ENCODE assay signal across 8 cellular contexts in the genomic region with DNA sequence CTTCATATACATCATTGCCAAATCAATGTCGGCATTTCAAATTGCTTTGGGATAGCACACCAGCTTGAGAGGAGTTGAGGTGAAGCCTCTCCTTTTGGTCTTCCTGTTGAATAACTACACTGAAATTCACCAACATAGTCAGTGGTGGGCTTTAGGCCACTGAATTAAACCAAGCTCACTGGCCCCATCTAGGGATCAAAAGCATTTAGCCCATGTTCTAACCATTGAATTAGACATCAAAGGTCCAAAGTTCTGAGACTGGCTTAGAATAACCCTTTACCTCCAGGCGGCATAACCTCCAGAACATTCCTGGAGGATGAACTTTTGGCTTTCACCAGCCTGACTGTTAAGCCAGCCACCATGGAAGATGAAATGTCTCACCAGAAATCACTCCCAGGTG. TPM values are rescaled to one million over a fixed set of nuclear protein-coding genes. Genes with fewer than 3 reads are reported as not detected.
DNase-seq lines count a peak whose midpoint lies in the region; ATAC-seq lines count a peak whose summit lies in the region.

No MANE protein-coding gene starts in this region.

- H3K36me3 ChIP-seq in CD4-positive, CD25-positive, alpha-beta regulatory T cell (ENCODE audit: control insufficient read depth, insufficient read depth, low read length) = no peaks in the 10 kb centered on the region

- no peak overlapping the region for H3K27ac ChIP-seq in CD4-positive, CD25-positive, alpha-beta regulatory T cell (ENCODE audit: insufficient read depth, low read length, poor library complexity, severe bottlenecking)

- intact Hi-C loops in activated T-helper 1 cell treated with anti-CD3 and anti-CD28 coated beads, Interleukin-12 subunit alpha, Interleukin-12 subunit beta, Interleukin-2, Interleukin-4 antibody, amounts not matched to agents 30 ng/mL and 10 ng/mL and 1 ng/mL, durations not matched to agents 14 hours and 24 hours and 36 hours (cut with micrococcal nuclease) = loop anchor here (1.0 kb wide), 1 partner anchor 68 kb away; no protein-coding TSS in a partner anchor

- no peaks in the 10 kb centered on the region for H3K4me1 ChIP-seq in CD4-positive, CD25-positive, alpha-beta regulatory T cell (ENCODE audit: control insufficient read depth, insufficient read depth, low read length, poor library complexity, severe bottlenecking)

- peak in 2 of 3 donors; percentile 12 to 54 for DNase-seq in CD4-positive, CD25-positive, alpha-beta regulatory T cell
- peak; percentile 12 for DNase-seq in GM19240 (ENCODE audit: insufficient read length, low spot score)
- DNase-seq in T-helper 17 cell = no peak
- DNase-seq in iris pigment epithelial cell (ENCODE audit: low read depth) = peak; percentile 42
- no peak for DNase-seq in activated CD4-positive, CD25-positive, alpha-beta regulatory T cell (lab: John Stamatoyannopoulos, UW)
- no peak for DNase-seq in activated T-helper 1 cell treated with anti-CD3 and anti-CD28 coated beads, Interleukin-12 subunit alpha, Interleukin-12 subunit beta, Interleukin-2, Interleukin-4 antibody, amounts not matched to agents 30 ng/mL and 10 ng/mL and 1 ng/mL, durations not matched to agents 14 hours and 24 hours and 36 hours (ENCODE audit: low spot score)
- no peak for DNase-seq in SHP77 treated with DMSO at 0.1 percent for 48 hours (lab: John Stamatoyannopoulos, UW)
- no peak for DNase-seq in GOT3 (lab: John Stamatoyannopoulos, UW)

- no peaks in the 10 kb centered on the region for H3K36me3 Mint-ChIP-seq in CD4-positive, CD25-positive, alpha-beta regulatory T cell
- no peaks in the 10 kb centered on the region for H3K36me3 Mint-ChIP-seq in T-helper 17 cell (ENCODE audit: low read depth)
- no peaks in the 10 kb centered on the region for H3K36me3 Mint-ChIP-seq in activated T-helper 1 cell treated with anti-CD3 and anti-CD28 coated beads, Interleukin-12 subunit alpha, Interleukin-12 subunit beta, Interleukin-2, Interleukin-4 antibody, amounts not matched to agents 30 ng/mL and 10 ng/mL and 1 ng/mL, durations not matched to agents 14 hours and 24 hours and 36 hours (ENCODE audit: low read depth)

- H3K27ac Mint-ChIP-seq in CD4-positive, CD25-positive, alpha-beta regulatory T cell = no peak overlapping the region
- H3K27ac Mint-ChIP-seq in T-helper 17 cell = peak overlapping the region; percentile 4
- no peak overlapping the region for H3K27ac Mint-ChIP-seq in activated T-helper 1 cell treated with anti-CD3 and anti-CD28 coated beads, Interleukin-12 subunit alpha, Interleukin-12 subunit beta, Interleukin-2, Interleukin-4 antibody, amounts not matched to agents 30 ng/mL and 10 ng/mL and 1 ng/mL, durations not matched to agents 14 hours and 24 hours and 36 hours

- peaks cover 5% of the 10 kb centered on the region for H3K27me3 Mint-ChIP-seq in CD4-positive, CD25-positive, alpha-beta regulatory T cell
- peaks cover 10% of the 10 kb centered on the region for H3K27me3 Mint-ChIP-seq in T-helper 17 cell
- peaks cover 2% of the 10 kb centered on the region for H3K27me3 Mint-ChIP-seq in activated T-helper 1 cell treated with anti-CD3 and anti-CD28 coated beads, Interleukin-12 subunit alpha, Interleukin-12 subunit beta, Interleukin-2, Interleukin-4 antibody, amounts not matched to agents 30 ng/mL and 10 ng/mL and 1 ng/mL, durations not matched to agents 14 hours and 24 hours and 36 hours (ENCODE audit: insufficient read depth)

- no peak overlapping the region for H3K4me3 Mint-ChIP-seq in CD4-positive, CD25-positive, alpha-beta regulatory T cell
- H3K4me3 Mint-ChIP-seq in T-helper 17 cell = no peak overlapping the region
- no peak overlapping the region for H3K4me3 Mint-ChIP-seq in activated T-helper 1 cell treated with anti-CD3 and anti-CD28 coated beads, Interleukin-12 subunit alpha, Interleukin-12 subunit beta, Interleukin-2, Interleukin-4 antibody, amounts not matched to agents 30 ng/mL and 10 ng/mL and 1 ng/mL, durations not matched to agents 14 hours and 24 hours and 36 hours

- no peaks in the 10 kb centered on the region for H3K4me1 Mint-ChIP-seq in CD4-positive, CD25-positive, alpha-beta regulatory T cell
- no peaks in the 10 kb centered on the region for H3K4me1 Mint-ChIP-seq in T-helper 17 cell
- no peaks in the 10 kb centered on the region for H3K4me1 Mint-ChIP-seq in activated T-helper 1 cell treated with anti-CD3 and anti-CD28 coated beads, Interleukin-12 subunit alpha, Interleukin-12 subunit beta, Interleukin-2, Interleukin-4 antibody, amounts not matched to agents 30 ng/mL and 10 ng/mL and 1 ng/mL, durations not matched to agents 14 hours and 24 hours and 36 hours (ENCODE audit: low read depth)

- H3K27me3 ChIP-seq in CD4-positive, CD25-positive, alpha-beta regulatory T cell (ENCODE audit: control insufficient read depth, insufficient read depth, low read length) = no peaks in the 10 kb centered on the region

- H3K9me3 Mint-ChIP-seq in CD4-positive, CD25-positive, alpha-beta regulatory T cell = no peaks in the 10 kb centered on the region
- no peaks in the 10 kb centered on the region for H3K9me3 Mint-ChIP-seq in activated T-helper 1 cell treated with anti-CD3 and anti-CD28 coated beads, Interleukin-12 subunit alpha, Interleukin-12 subunit beta, Interleukin-2, Interleukin-4 antibody, amounts not matched to agents 30 ng/mL and 10 ng/mL and 1 ng/mL, durations not matched to agents 14 hours and 24 hours and 36 hours

- H3K4me3 ChIP-seq in CD4-positive, CD25-positive, alpha-beta regulatory T cell (ENCODE audit: low read depth, low read length) = no peak overlapping the region

- no peaks in the 10 kb centered on the region for H3K9me3 ChIP-seq in CD4-positive, CD25-positive, alpha-beta regulatory T cell (ENCODE audit: control insufficient read depth in 2 of 2, low read length in 2 of 2)
- H3K9me3 ChIP-seq in T-helper 17 cell (ENCODE audit: control insufficient read depth, low read length, poor library complexity, severe bottlenecking) = no peaks in the 10 kb centered on the region

- peak in 1 of 2 donors; percentile 28 for ATAC-seq in CD4-positive, CD25-positive, alpha-beta regulatory T cell (ENCODE audit: low read depth in 2 of 2)
- ATAC-seq in T-helper 17 cell = peak; percentile 50

RNA-seq across cellular contexts. Expression of a gene that starts 54.6 kb away (rescaled TPM):
- 14.8 TPM for total RNA-seq in CD4-positive, CD25-positive, alpha-beta regulatory T cell
- 10 to 100 TPM; 21.4 to 30.2 (median 27.0) TPM for polyA plus RNA-seq in CD4-positive, CD25-positive, alpha-beta regulatory T cell
- 10 to 100 TPM in 1 of 2 donors, 1 to 10 TPM in 1; 9.9 to 13.7 TPM for total RNA-seq in T-helper 17 cell
- 23.8 and 25.3 TPM in 2 replicates for total RNA-seq in activated T-helper 1 cell treated with anti-CD3 and anti-CD28 coated beads, Interleukin-12 subunit alpha, Interleukin-12 subunit beta, Interleukin-2, Interleukin-4 antibody, amounts not matched to agents 30 ng/mL and 10 ng/mL and 1 ng/mL, durations not matched to agents 14 hours and 24 hours and 36 hours

Comparison
In these comparisons a context has a peak if more than half of its experiments do, and no peak if none do; other contexts are left out.
1. DNase-seq: peak in CD4-positive, CD25-positive, alpha-beta regulatory T cell (2 of 3), GM19240 (single experiment) and iris pigment epithelial cell (single experiment); none in T-helper 17 cell (0 of 3), activated CD4-positive, CD25-positive, alpha-beta regulatory T cell (0 of 4), activated T-helper 1 cell treated with anti-CD3 and anti-CD28 coated beads, Interleukin-12 subunit alpha, Interleukin-12 subunit beta, Interleukin-2, Interleukin-4 antibody, amounts not matched to agents 30 ng/mL and 10 ng/mL and 1 ng/mL, durations not matched to agents 14 hours and 24 hours and 36 hours (single experiment), SHP77 treated with DMSO at 0.1 percent for 48 hours (single experiment) and GOT3 (single experiment).